ENCODE assay signal across 8 cellular contexts in genomic region chr12:50166776-50167025, GRCh38. TPM values are rescaled to one million over a fixed set of nuclear protein-coding genes. Genes with fewer than 3 reads are reported as not detected.
DNase-seq lines count a peak whose midpoint lies in the region; ATAC-seq, FAIRE-seq and TF ChIP-seq lines count a peak whose summit lies in the region.
"Had no signal": no experiment of that assay in that cellular context is flagged by ENCODE, and none has a peak within 500 bp of the region (broad histone marks: within the 10 kb centered on the region; RNA-seq: fewer than 3 reads in every experiment).

No MANE protein-coding gene starts in this region.

- no peak for FAIRE-seq in RCC 7860 (lab: Jason Lieb, UNC)
- FAIRE-seq: colon had no signal

- TF ChIP-seq CTCF in RWPE1 (conservative IDR thresholded peaks at IDR 0.05; ENCODE audit: low read depth) (no peak), mammary epithelial cell (conservative IDR thresholded peaks at IDR 0.05 in 1 of 2, IDR thresholded peaks at IDR 0.05 in 1 of 2; ENCODE audit: extremely low read depth in 1 of 2, insufficient read depth in 1 of 2, low read depth in 1 of 2, low read length in 2 of 2) (no peak), stomach (IDR thresholded peaks at IDR 0.05) (no peak)

- no peak for ATAC-seq in GM19035 (IDR thresholded peaks at IDR 0.05; ENCODE audit: unreplicated experiment)

- H3K9me3 ChIP-seq in HAP-1 (0 out of 2 replicates have a peak, but pooled peaks cover 4% of the 10 kb centered on the region), mammary epithelial cell (replicated peaks; ENCODE audit: insufficient read depth, low read length) (peaks cover 19% of the 10 kb centered on the region), stomach (no peaks in the 10 kb centered on the region)

- peak overlapping the region; percentile 90 for H2AFZ ChIP-seq in mammary epithelial cell (ENCODE audit: low read depth, low read length)

- TF ChIP-seq EP300 in stomach (IDR thresholded peaks at IDR 0.05): no peak

- CTCF ChIA-PET in RWPE1 (lab: Yijun Ruan, JAX) (interaction anchor here (0.7 kb wide), 1 partner anchor 458 kb away, joined by 7 read pairs; no protein-coding TSS in a partner anchor), mammary epithelial cell (lab: Charles Lee; ENCODE audit: low non-redundant PET) (no interaction called here)

- WGBS in mammary epithelial cell (ENCODE audit: low coverage, missing lambda C conversion rate): 0% methylated on average over 1 of the region's 10 CpGs
- 0 to 2% (median 0%) methylated on average over 10 of the region's 10 CpGs for WGBS in stomach, 5 donors

- intact Hi-C loops in mammary epithelial cell (cut with micrococcal nuclease) (loop anchor here (2.0 kb wide), 3 partner anchors 52 to 78 kb away; partner anchors contain the start of gene COX14), stomach (cut with DNase I; ENCODE audit: low total_unique reads) (no loop called here)

- H3K79me2 ChIP-seq in mammary epithelial cell (ENCODE audit: insufficient read depth, low read length): peaks cover 52% of the 10 kb centered on the region

- peak overlapping the region; percentile 66 for H3K9ac ChIP-seq in mammary epithelial cell (ENCODE audit: insufficient read depth, low read length)

- H3K36me3 ChIP-seq in HAP-1 (replicated peaks) (no peaks in the 10 kb centered on the region; the same call in 1 of the 2 replicates), mammary epithelial cell (ENCODE audit: insufficient read depth, low read length) (peaks cover 1% of the 10 kb centered on the region), stomach (no peaks in the 10 kb centered on the region)

- H3K4me2 ChIP-seq in mammary epithelial cell (ENCODE audit: insufficient read depth, low read depth, low read length): peak overlapping the region; percentile 70

- H4K20me1 ChIP-seq in mammary epithelial cell (ENCODE audit: insufficient read depth, low read length): no peaks in the 10 kb centered on the region

- dilution Hi-C loops in mammary epithelial cell (cut with HindIII; ENCODE audit: low sequenced_read_pairs): no loop called here

- peak overlapping the region; percentile 87 for H3K4me3 ChIP-seq in HAP-1
- H3K4me3 ChIP-seq in mammary epithelial cell (replicated peaks in 1 of 3; ENCODE audit: insufficient read depth in 1 of 3, low read depth in 2 of 3, low read length in 3 of 3): peak overlapping the region; percentile 54 to 70 (median 62)
- peak overlapping the region; percentile 67 to 94 (median 84) for H3K4me3 ChIP-seq in stomach

- BruUV-seq in mammary epithelial cell (replicated peaks; lab: Mats Ljungman, UMichigan): no TSS peak

- peaks cover 19% of the 10 kb centered on the region for H3K4me1 ChIP-seq in HAP-1
- H3K4me1 ChIP-seq in mammary epithelial cell (ENCODE audit: insufficient read depth, low read length): peaks cover 7% of the 10 kb centered on the region
- H3K4me1 ChIP-seq in stomach: peaks cover 8 to 48% (median 29%) of the 10 kb centered on the region in 4 donors

- no peaks in the 10 kb centered on the region for H3K27me3 ChIP-seq in HAP-1 (ENCODE audit: low read depth)
- H3K27me3 ChIP-seq in mammary epithelial cell (ENCODE audit: insufficient read depth, low read length): no peaks in the 10 kb centered on the region
- H3K27me3 ChIP-seq in stomach: no peaks in the 10 kb centered on the region

- H3K27ac ChIP-seq in RWPE1 (peak overlapping the region; percentile 82), mammary epithelial cell (ENCODE audit: insufficient read depth, low read depth, low read length) (peak overlapping the region; percentile 53), stomach (peak overlapping the region; percentile 79 to 96 (median 93))

- DNase-seq in HAP-1 (ENCODE audit: low spot score in 2 of 2) (no peak), RWPE1 (ENCODE audit: low spot score) (no peak), mammary epithelial cell (no peak), mucosa of gallbladder (ENCODE audit: low spot score) (peak; percentile 18), stomach (peak; percentile 29), RCC 7860 (ENCODE audit: low spot score) (no peak)

- POLR2A ChIA-PET in RWPE1 (lab: Yijun Ruan, JAX; ENCODE audit: low non-redundant PET): interaction anchor here (1.1 kb wide), 1 partner anchor 55 kb away, joined by 5 read pairs; no protein-coding TSS in a partner anchor

- in situ Hi-C loops in HAP-1 (cut with MboI; ENCODE audit: low sequenced_read_pairs) (no loop called here), mammary epithelial cell (cut with MboI; ENCODE audit: low sequenced_read_pairs in 2 of 2) (no loop called here)

- TF ChIP-seq POLR2A in stomach (IDR thresholded peaks at IDR 0.05): no peak

RNA-seq across cellular contexts. Expression of gene CERS5, which starts 0.5 kb away (rescaled TPM):
- total RNA-seq in mammary epithelial cell (10 to 100 TPM; 29.2 to 65.7 TPM), mucosa of gallbladder (37.9 TPM), stomach (100 to 1,000 TPM in 1 of 5 donors, 10 to 100 TPM in 2, 1 to 10 TPM in 2; 3.2 to 114 (median 24.1) TPM)
- polyA plus RNA-seq in mammary epithelial cell (43.5 TPM), stomach (10 to 100 TPM; 20.7 to 52.6 (median 23.8) TPM)
- polyA minus RNA-seq in mammary epithelial cell: 187 TPM

RNA-seq across cellular contexts. Expression of gene COX14, which starts 54.7 kb away (rescaled TPM):
- 10 to 100 TPM; 38.5 to 51.3 TPM for total RNA-seq in mammary epithelial cell
- polyA plus RNA-seq in mammary epithelial cell: 92.3 TPM
- 20.8 TPM for polyA minus RNA-seq in mammary epithelial cell
- 80.5 TPM for total RNA-seq in mucosa of gallbladder
- 10 to 100 TPM in 4 of 5 donors, 1 to 10 TPM in 1; 9.8 to 96.3 (median 31.8) TPM for total RNA-seq in stomach
- 100 to 1,000 TPM in 2 of 3 donors, 10 to 100 TPM in 1; 93.8 to 153 (median 148) TPM for polyA plus RNA-seq in stomach

Comparison
In these comparisons a context has a peak if more than half of its experiments do, and no peak if none do; other contexts are left out.
1. DNase-seq: peak in mucosa of gallbladder (single experiment) and stomach (single experiment); none in HAP-1 (0 of 2), RWPE1 (single experiment), mammary epithelial cell (single experiment) and RCC 7860 (single experiment).
2. Peak in every context shown above with its lines, with median percentiles within 50 percentile points of each other: H3K4me3 ChIP-seq and H3K27ac ChIP-seq.